Comparison of ENCODE assay signal across 25 cellular contexts in genomic region chrX:136858007-136858756, GRCh38. TPM values are rescaled to one million over a fixed set of nuclear protein-coding genes. Genes with fewer than 3 reads are reported as not detected.
DNase-seq lines count a peak whose midpoint lies in the region; ATAC-seq, FAIRE-seq and TF ChIP-seq lines count a peak whose summit lies in the region.
"Had no signal": no experiment of that assay in that cellular context is flagged by ENCODE, and none has a peak within 500 bp of the region (broad histone marks: within the 10 kb centered on the region; RNA-seq: fewer than 3 reads in every experiment).

No MANE protein-coding gene starts in this region.

- peaks cover 39% of the 10 kb centered on the region for H3K36me3 Mint-ChIP-seq in activated naive CD8-positive, alpha-beta T cell treated with anti-CD3 and anti-CD28 coated beads, Interleukin-2, amount 50 U/mL, for 24 hours (ENCODE audit: low read depth)
- peaks cover 47% of the 10 kb centered on the region for H3K36me3 Mint-ChIP-seq in mesothelial cell of epicardium

- 96% methylated on average over 4 of the region's 4 CpGs for WGBS in HepG2 (ENCODE audit: low lambda C conversion rate)
- WGBS in right lobe of liver (ENCODE audit: insufficient coverage, low coverage, low lambda C conversion rate, missing lambda C conversion rate), result 71% methylated on average over 4 of the region's 4 CpGs

- TF ChIP-seq CTCF in HepG2 (CRISPR knock-in tag; IDR thresholded peaks at IDR 0.05) (no peak), right lobe of liver (IDR thresholded peaks at IDR 0.05) (no peak), mesothelial cell of epicardium (IDR thresholded peaks at IDR 0.05; ENCODE audit: unreplicated experiment) (no peak), foreskin fibroblast (IDR thresholded peaks at IDR 0.05; ENCODE audit: low read depth, low read length) (no peak), RWPE1 (conservative IDR thresholded peaks at IDR 0.05; ENCODE audit: low read depth) (no peak)

- no peaks in the 10 kb centered on the region for H3K27me3 Mint-ChIP-seq in activated naive CD8-positive, alpha-beta T cell treated with anti-CD3 and anti-CD28 coated beads, Interleukin-2, amount 50 U/mL, for 24 hours
- no peaks in the 10 kb centered on the region for H3K27me3 Mint-ChIP-seq in mesothelial cell of epicardium (ENCODE audit: low read depth)

- no peaks in the 10 kb centered on the region for H4K20me1 ChIP-seq in HepG2 (ENCODE audit: insufficient read depth, low read length)

- H3K36me3 ChIP-seq in HepG2 (replicated peaks in 1 of 2; ENCODE audit: control insufficient read depth in 1 of 2, insufficient read depth in 2 of 2, low read length in 2 of 2) (0 out of 5 replicates have a peak, but pooled peaks cover 0 to 1% of the 10 kb centered on the region in 2 experiments), right lobe of liver (peaks cover 0 to 2% (median 0%) of the 10 kb centered on the region in 4 donors)

- in situ Hi-C loops in HepG2 (cut with HindIII; ENCODE audit: extremely low pct_ligation_motif_present, low pct_unique_long_range_greater_than_20kb), result no loop called here

- peak; percentile 30 for DNase-seq in DMS 273 (lab: John Stamatoyannopoulos, UW; ENCODE audit: unreplicated experiment)
- DNase-seq in DMS 273 treated with DMSO at 0.1 percent for 48 hours (lab: John Stamatoyannopoulos, UW), result no peak
- no peak for DNase-seq in HepG2 (ENCODE audit: low spot score)
- DNase-seq in right lobe of liver, result no peak
- no peak for DNase-seq in activated naive CD8-positive, alpha-beta T cell treated with anti-CD3 and anti-CD28 coated beads, Interleukin-2, amount 50 U/mL, for 24 hours
- no peak for DNase-seq in mesothelial cell of epicardium (ENCODE audit: low spot score in 2 of 2, unreplicated experiment in 2 of 2)
- DNase-seq in foreskin fibroblast, result no peak
- no peak for DNase-seq in RWPE1 (ENCODE audit: low spot score)
- DNase-seq: activated CD8-positive, alpha-beta memory T cell treated with anti-CD3 and anti-CD28 coated beads, Interleukin-2, amount 50 U/mL, for 4 hours; AML-193; dorsolateral prefrontal cortex; foreskin melanocyte; H7; hypothalamus; NCI-H1417 treated with DMSO at 0.1 percent for 48 hours; NCI-H526 treated with DMSO at 0.1 percent for 48 hours; OCI-M1; SIG-M5; sigmoid colon; stimulated activated naive CD4-positive, alpha-beta T cell had no signal

- BruUV-seq in HepG2 (replicated peaks; lab: Mats Ljungman, UMichigan), result no TSS peak

- POLR2A ChIA-PET in HepG2 (lab: Yijun Ruan, JAX) (no interaction called here), RWPE1 (lab: Yijun Ruan, JAX; ENCODE audit: low non-redundant PET) (no interaction called here)

- H2AFZ ChIP-seq in HepG2 (ENCODE audit: low read length), result no peak overlapping the region

- no peaks in the 10 kb centered on the region for H3K9me3 Mint-ChIP-seq in activated naive CD8-positive, alpha-beta T cell treated with anti-CD3 and anti-CD28 coated beads, Interleukin-2, amount 50 U/mL, for 24 hours
- H3K9me3 Mint-ChIP-seq in mesothelial cell of epicardium, result peaks cover 46% of the 10 kb centered on the region

- H3K4me3 Mint-ChIP-seq in activated naive CD8-positive, alpha-beta T cell treated with anti-CD3 and anti-CD28 coated beads, Interleukin-2, amount 50 U/mL, for 24 hours, result no peak overlapping the region
- H3K4me3 Mint-ChIP-seq in mesothelial cell of epicardium, result no peak overlapping the region

- H3K9ac ChIP-seq in HepG2 (ENCODE audit: insufficient read depth, low read depth, low read length), result no peak overlapping the region

- TF ChIP-seq RAD21 in HepG2 (CRISPR knock-in tag; IDR thresholded peaks at IDR 0.05), result no peak

- ATAC-seq in HepG2 (no peak), right lobe of liver (no peak)
- ATAC-seq in activated naive CD8-positive, alpha-beta T cell treated with anti-CD3 and anti-CD28 coated beads, Interleukin-2, amount 50 U/mL, for 24 hours, result peak; percentile 33

- no peaks in the 10 kb centered on the region for H3K27me3 ChIP-seq in HepG2 (ENCODE audit: control insufficient read depth in 1 of 2, insufficient read depth in 2 of 2, low read length in 2 of 2)
- no peaks in the 10 kb centered on the region for H3K27me3 ChIP-seq in right lobe of liver
- H3K27me3 ChIP-seq: sigmoid colon had no signal

- peak; percentile 46 for FAIRE-seq in HepG2 (lab: Jason Lieb, UNC)
- FAIRE-seq: G401.6, keratinocyte had no signal

- H3K4me1 ChIP-seq in HepG2 (ENCODE audit: insufficient read depth, low read length) (no peaks in the 10 kb centered on the region), right lobe of liver (no peaks in the 10 kb centered on the region)
- H3K4me1 ChIP-seq: sigmoid colon had no signal

- CTCF ChIA-PET in HepG2 (lab: Yijun Ruan, JAX; ENCODE audit: low intra/inter-chr PET ratio, low total read pairs), result no interaction called here
- CTCF ChIA-PET in RWPE1 (lab: Yijun Ruan, JAX), result no interaction called here

- H3K79me2 ChIP-seq in HepG2 (ENCODE audit: insufficient read depth, low read length), result no peaks in the 10 kb centered on the region

- peaks cover 30% of the 10 kb centered on the region for H3K4me1 Mint-ChIP-seq in activated naive CD8-positive, alpha-beta T cell treated with anti-CD3 and anti-CD28 coated beads, Interleukin-2, amount 50 U/mL, for 24 hours
- H3K4me1 Mint-ChIP-seq in mesothelial cell of epicardium, result peaks cover 2% of the 10 kb centered on the region

- H3K4me3 ChIP-seq in HepG2 (replicated peaks in 1 of 3; ENCODE audit: insufficient read depth in 1 of 3, low read depth in 2 of 3, low read length in 3 of 3), result no peak overlapping the region
- H3K4me3 ChIP-seq in right lobe of liver, result no peak overlapping the region
- no peak overlapping the region for H3K4me3 ChIP-seq in foreskin fibroblast (ENCODE audit: low read depth in 1 of 2, low read length in 2 of 2)
- H3K4me3 ChIP-seq: dorsolateral prefrontal cortex, lung, sigmoid colon had no signal

- TF ChIP-seq EP300 in HepG2 (IDR thresholded peaks at IDR 0.05; ENCODE audit: low read depth in 2 of 2, low read length in 2 of 2) (no peak), HepG2 (CRISPR knock-in tag; IDR thresholded peaks at IDR 0.05; ENCODE audit: borderline replicate concordance) (no peak)

- intact Hi-C loops in HepG2 (cut with micrococcal nuclease; ENCODE audit: unreplicated experiment), result no loop called here
- intact Hi-C loops in right lobe of liver (cut with DNase I), result no loop called here

- H3K27ac Mint-ChIP-seq in activated naive CD8-positive, alpha-beta T cell treated with anti-CD3 and anti-CD28 coated beads, Interleukin-2, amount 50 U/mL, for 24 hours, result peak overlapping the region; percentile 63
- H3K27ac Mint-ChIP-seq in mesothelial cell of epicardium, result no peak overlapping the region

- no peak for TF ChIP-seq POLR2A in HepG2 (IDR thresholded peaks at IDR 0.05; ENCODE audit: insufficient read depth in 1 of 2, low read depth in 2 of 2, low read length in 2 of 2)
- TF ChIP-seq POLR2A in right lobe of liver (IDR thresholded peaks at IDR 0.05), result no peak

- no peak overlapping the region for H3K4me2 ChIP-seq in HepG2 (ENCODE audit: low read depth, low read length)

- H3K9me3 ChIP-seq in HepG2 (ENCODE audit: low read length) (no peaks in the 10 kb centered on the region), right lobe of liver (no peaks in the 10 kb centered on the region)
- H3K9me3 ChIP-seq: sigmoid colon had no signal

- H3K27ac ChIP-seq in HepG2 (ENCODE audit: extremely low read length, insufficient read depth, low read length), result no peak overlapping the region
- no peak overlapping the region for H3K27ac ChIP-seq in right lobe of liver
- H3K27ac ChIP-seq in RWPE1, result no peak overlapping the region
- H3K27ac ChIP-seq: 22Rv1, dorsolateral prefrontal cortex, epithelial cell of prostate, sigmoid colon had no signal

TF ChIP-seq in HepG2, 621 proteins besides CTCF, POLR2A, EP300 and RAD21:
- peak; percentile 39; the same call in 1 of the 2 replicates for TF ChIP-seq POLR2G (IDR thresholded peaks at IDR 0.05; ENCODE audit: low read depth, low read length)
- TF ChIP-seq FOSL1 (CRISPR knock-in tag; IDR thresholded peaks at IDR 0.05; ENCODE audit: borderline replicate concordance), result no peak
- peak; percentile 63 for TF ChIP-seq RBM22 (optimal IDR thresholded peaks at IDR 0.05; ENCODE audit: low read length)
- TF ChIP-seq ZNF83 (CRISPR knock-in tag; IDR thresholded peaks at IDR 0.05; ENCODE audit: borderline replicate concordance), result no peak

RNA-seq across cellular contexts. Expression of gene RBMX, which starts 22.3 kb away (rescaled TPM):
- 254 and 303 TPM in 2 replicates for total RNA-seq in HepG2 (2016; rRNA removed; fragmentation: Illumina TruSeq; extraction: Trizol)
- total RNA-seq in HepG2 (2016; cell fraction: cytosol; rRNA removed; fragmentation: Illumina TruSeq; extraction: Trizol; ENCODE audit: low read depth), result 34.9 and 37.6 TPM in 2 replicates
- 248 and 273 TPM in 2 replicates for total RNA-seq in HepG2 (2016; cell fraction: insoluble cytoplasmic fraction; rRNA removed; fragmentation: Illumina TruSeq; extraction: Trizol)
- total RNA-seq in HepG2 (2016; cell fraction: membrane; rRNA removed; fragmentation: Illumina TruSeq; extraction: Trizol), result 101 and 111 TPM in 2 replicates
- 200 and 222 TPM in 2 replicates for total RNA-seq in HepG2 (2016; cell fraction: nucleus; rRNA removed; fragmentation: Illumina TruSeq; extraction: Trizol)
- 95.2 and 114 TPM in 2 replicates for polyA plus RNA-seq in HepG2 (2011; rRNA removed)
- 92.9 and 101 TPM in 2 replicates for polyA plus RNA-seq in HepG2 (2011; cell fraction: cytosol; rRNA removed)
- 103 and 120 TPM in 2 replicates for polyA plus RNA-seq in HepG2 (2011; cell fraction: nucleus; rRNA removed)
- 128 and 171 TPM in 2 replicates for polyA plus RNA-seq in HepG2 (2012)
- 36.0 and 39.5 TPM in 2 replicates for polyA plus RNA-seq in HepG2 (2016; cell fraction: cytosol; fragmentation: Illumina TruSeq; extraction: Trizol; ENCODE audit: low read depth)
- polyA plus RNA-seq in HepG2 (2016; cell fraction: insoluble cytoplasmic fraction; fragmentation: Illumina TruSeq; extraction: Trizol; ENCODE audit: low read depth), result 304 and 335 TPM in 2 replicates
- 78.9 and 89.0 TPM in 2 replicates for polyA plus RNA-seq in HepG2 (2016; cell fraction: membrane; fragmentation: Illumina TruSeq; extraction: Trizol; ENCODE audit: low read depth)
- polyA plus RNA-seq in HepG2 (2016; cell fraction: nucleus; fragmentation: Illumina TruSeq; extraction: Trizol; ENCODE audit: insufficient read depth, low read depth), result 279 and 282 TPM in 2 replicates
- 63.4 and 108 TPM in 2 replicates for polyA minus RNA-seq in HepG2 (2011; rRNA and poly(A)+ RNA removed; ENCODE audit: low replicate concordance)
- 110 and 111 TPM in 2 replicates for polyA minus RNA-seq in HepG2 (2011; cell fraction: cytosol; rRNA and poly(A)+ RNA removed)
- 119 and 149 TPM in 2 replicates for polyA minus RNA-seq in HepG2 (2011; cell fraction: nucleus; rRNA and poly(A)+ RNA removed)
- 10 to 100 TPM; 28.7 to 62.6 (median 40.9) TPM for total RNA-seq in right lobe of liver
- 369 to 373 TPM (median 371 TPM) in 3 replicates for total RNA-seq in mesothelial cell of epicardium
